ENCODE assay signal across 8 cellular contexts in genomic region chr13:102774210-102774560, GRCh38. TPM values are rescaled to one million over a fixed set of nuclear protein-coding genes. Genes with fewer than 3 reads are reported as not detected.
A peak's percentile ranks its signal among the peaks of the same experiment; 100 is the strongest.
DNase-seq lines count a peak whose midpoint lies in the region; ATAC-seq and TF ChIP-seq lines count a peak whose summit lies in the region.

No MANE protein-coding gene starts in this region.

- H3K27ac ChIP-seq in adrenal gland (peak overlapping the region in 4 of 5 donors; percentile 62 to 88 (median 84)), thoracic aorta (peak overlapping the region; percentile 74 to 80)

- H3K4me1 ChIP-seq in adrenal gland (replicated peaks in 1 of 2): peaks cover 5% of the 10 kb centered on the region in 2 donors
- H3K4me1 ChIP-seq in thoracic aorta (ENCODE audit: control insufficient read depth in 1 of 2, low read depth in 2 of 2): peaks cover 7 to 8% of the 10 kb centered on the region in 2 donors

- WGBS in adrenal gland, 4 donors: 68 to 85% (median 73%) methylated on average over 26 of the region's 26 CpGs

- H3K4me3 ChIP-seq in adrenal gland (peak overlapping the region in 2 of 4 donors; percentile 69 to 71), kidney epithelial cell (ENCODE audit: low read depth, low read length) (peak overlapping the region; percentile 72), thoracic aorta (peak overlapping the region; percentile 91)

- H3K27me3 ChIP-seq in adrenal gland (no peaks in the 10 kb centered on the region), kidney epithelial cell (ENCODE audit: control insufficient read depth, insufficient read depth, low read length) (no peaks in the 10 kb centered on the region), thoracic aorta (replicated peaks; ENCODE audit: insufficient read depth) (no peaks in the 10 kb centered on the region)

- no peak for ATAC-seq in activated CD4-positive, CD25-positive, alpha-beta regulatory T cell treated with anti-CD3 and anti-CD28 coated beads, Interleukin-2, amount 50 U/mL, for 24 hours
- ATAC-seq in thoracic aorta (ENCODE audit: insufficient number of reproducible peaks, low FRiP score, low read depth) (no peak), HG03439 (IDR thresholded peaks at IDR 0.05; ENCODE audit: unreplicated experiment) (no peak), GM21737 (IDR thresholded peaks at IDR 0.05; ENCODE audit: unreplicated experiment) (no peak)

- TF ChIP-seq CTCF in adrenal gland (IDR thresholded peaks at IDR 0.05) (no peak), kidney epithelial cell (IDR thresholded peaks at IDR 0.05; ENCODE audit: insufficient read depth, low read length, poor library complexity, severe bottlenecking) (no peak), thoracic aorta (IDR thresholded peaks at IDR 0.05) (no peak)

- no peak for TF ChIP-seq POLR2A in adrenal gland (IDR thresholded peaks at IDR 0.05)

- no peaks in the 10 kb centered on the region for H3K9me3 ChIP-seq in adrenal gland (replicated peaks in 1 of 3)
- H3K9me3 ChIP-seq in thoracic aorta: no peaks in the 10 kb centered on the region

- DNase-seq in activated CD4-positive, CD25-positive, alpha-beta regulatory T cell (lab: John Stamatoyannopoulos, UW): peak in 3 of 4 experiments; percentile 2 to 13 (median 11)
- DNase-seq in adrenal gland: peak in 2 of 7 donors; percentile 11 to 29
- no peak for DNase-seq in kidney epithelial cell (ENCODE audit: low read depth)
- no peak for DNase-seq in thoracic aorta (ENCODE audit: low spot score)
- DNase-seq in NCI-H524 treated with DMSO at 0.1 percent for 48 hours (lab: John Stamatoyannopoulos, UW): no peak

- intact Hi-C loops in adrenal gland (cut with DNase I): no loop called here

- H3K36me3 ChIP-seq in adrenal gland (replicated peaks in 1 of 2) (no peaks in the 10 kb centered on the region), kidney epithelial cell (ENCODE audit: control insufficient read depth, insufficient read depth, low read length) (no peaks in the 10 kb centered on the region), thoracic aorta (no peaks in the 10 kb centered on the region)

RNA-seq across cellular contexts. Expression of gene TEX30, which starts 0.6 kb away (rescaled TPM):
- total RNA-seq in adrenal gland (10 to 100 TPM in 1 of 8 donors, 1 to 10 TPM in 7; 4.5 to 13.1 (median 6.7) TPM), kidney epithelial cell (9.3 and 18.6 TPM in 2 replicates), thoracic aorta (1 to 10 TPM; 2.8 to 8.0 TPM)
- polyA plus RNA-seq in adrenal gland: 10 to 100 TPM in 1 of 3 donors, 1 to 10 TPM in 2; 9.3 to 11.6 (median 9.5) TPM

RNA-seq across cellular contexts. Expression of gene POGLUT2, which starts 24.6 kb away (rescaled TPM):
- 1 to 10 TPM; 1.1 to 9.2 (median 5.4) TPM for total RNA-seq in adrenal gland
- 1 to 10 TPM; 1.8 to 6.1 (median 2.4) TPM for polyA plus RNA-seq in adrenal gland
- total RNA-seq in kidney epithelial cell: 13.9 and 15.7 TPM in 2 replicates
- total RNA-seq in thoracic aorta: 10 to 100 TPM in 1 of 2 donors, 1 to 10 TPM in 1; 7.3 to 11.9 TPM

RNA-seq across cellular contexts. Expression of gene BIVM, which starts 24.7 kb away (rescaled TPM):
- 10 to 100 TPM in 7 of 8 donors, 1 to 10 TPM in 1; 6.1 to 27.0 (median 15.9) TPM for total RNA-seq in adrenal gland
- polyA plus RNA-seq in adrenal gland: 10 to 100 TPM in 2 of 3 donors, 1 to 10 TPM in 1; 8.8 to 32.9 (median 14.2) TPM
- total RNA-seq in kidney epithelial cell: 16.6 and 31.0 TPM in 2 replicates
- 10 to 100 TPM; 26.8 to 33.2 TPM for total RNA-seq in thoracic aorta

Comparison
In these comparisons a context has a peak if more than half of its experiments do, and no peak if none do; other contexts are left out.
1. DNase-seq: peak in activated CD4-positive, CD25-positive, alpha-beta regulatory T cell (3 of 4); none in kidney epithelial cell (single experiment), thoracic aorta (single experiment) and NCI-H524 treated with DMSO at 0.1 percent for 48 hours (single experiment).